In genomic region chr15:90934256-90934948, GRCh38 we compare ENCODE assay signal across 8 cellular contexts. TPM values are rescaled to one million over a fixed set of nuclear protein-coding genes. Genes with fewer than 3 reads are reported as not detected.
DNase-seq lines count a peak whose midpoint lies in the region; TF ChIP-seq lines count a peak whose summit lies in the region.

No MANE protein-coding gene starts in this region.

- TF ChIP-seq RAD21 in SK-N-SH (IDR thresholded peaks at IDR 0.05; ENCODE audit: low read length) = peak; percentile 75

- peak overlapping the region; percentile 87 for H3K4me3 Mint-ChIP-seq in activated naive CD4-positive, alpha-beta T cell treated with anti-CD3 and anti-CD28 coated beads, Interleukin-2, amount 50 U/mL, for 24 hours
- peak overlapping the region; percentile 95 for H3K4me3 Mint-ChIP-seq in glutamatergic neuron (ENCODE audit: unreplicated experiment)
- H3K4me3 Mint-ChIP-seq in osteocyte (ENCODE audit: unreplicated experiment) = peak overlapping the region; percentile 82

- H3K9me3 Mint-ChIP-seq in activated naive CD4-positive, alpha-beta T cell treated with anti-CD3 and anti-CD28 coated beads, Interleukin-2, amount 50 U/mL, for 24 hours = no peaks in the 10 kb centered on the region
- H3K9me3 Mint-ChIP-seq in glutamatergic neuron (ENCODE audit: unreplicated experiment) (peaks cover 2% of the 10 kb centered on the region), osteocyte (ENCODE audit: unreplicated experiment) (no peaks in the 10 kb centered on the region)

- H3K9me2 ChIP-seq in SK-N-SH = no peaks in the 10 kb centered on the region

- H3K4me1 ChIP-seq in SK-N-SH (ENCODE audit: control insufficient read depth in 1 of 2, insufficient read depth in 2 of 2, low read depth in 1 of 2, low read length in 1 of 2) (peaks cover 13 to 38% of the 10 kb centered on the region in 2 experiments; a peak in 2 of 4 replicates), testis (peaks cover 41% of the 10 kb centered on the region)

- peak overlapping the region; percentile 81 to 96 for H3K4me3 ChIP-seq in SK-N-SH (ENCODE audit: low read depth in 2 of 2, low read length in 1 of 2)
- peak overlapping the region; percentile 62 to 72 for H3K4me3 ChIP-seq in testis

- H3K4me2 ChIP-seq in SK-N-SH = peak overlapping the region; percentile 92

- H3K27me3 Mint-ChIP-seq in activated naive CD4-positive, alpha-beta T cell treated with anti-CD3 and anti-CD28 coated beads, Interleukin-2, amount 50 U/mL, for 24 hours = no peaks in the 10 kb centered on the region
- H3K27me3 Mint-ChIP-seq in glutamatergic neuron (ENCODE audit: unreplicated experiment) = peaks cover 8% of the 10 kb centered on the region
- no peaks in the 10 kb centered on the region for H3K27me3 Mint-ChIP-seq in osteocyte (ENCODE audit: unreplicated experiment)

- TF ChIP-seq CTCF in SK-N-SH (IDR thresholded peaks at IDR 0.05) (peak; percentile 92), glutamatergic neuron (IDR thresholded peaks at IDR 0.05; ENCODE audit: partially characterized antibody, unreplicated experiment) (peak; percentile 81), osteocyte (IDR thresholded peaks at IDR 0.05) (peak; percentile 91), testis (IDR thresholded peaks at IDR 0.05) (peak; percentile 56 to 81 (median 63))

- no peaks in the 10 kb centered on the region for H4K20me1 ChIP-seq in SK-N-SH (ENCODE audit: insufficient read depth)

- no peak for TF ChIP-seq EP300 in SK-N-SH (IDR thresholded peaks at IDR 0.05; ENCODE audit: borderline replicate concordance in 1 of 2, low read depth in 1 of 2, low read length in 1 of 2)

- 3% methylated on average over 15 of the region's 19 CpGs for WGBS in SK-N-SH (ENCODE audit: low lambda C conversion rate)
- WGBS in testis, 2 donors = 1% methylated on average over 12 to 19 of the region's 19 CpGs

- H3K27ac Mint-ChIP-seq in activated naive CD4-positive, alpha-beta T cell treated with anti-CD3 and anti-CD28 coated beads, Interleukin-2, amount 50 U/mL, for 24 hours = peak overlapping the region; percentile 91
- H3K27ac Mint-ChIP-seq in glutamatergic neuron (ENCODE audit: unreplicated experiment) (peak overlapping the region; percentile 80), osteocyte (ENCODE audit: unreplicated experiment) (peak overlapping the region; percentile 91)

- intact Hi-C loops in testis (cut with DNase I; ENCODE audit: low total_unique reads) = no loop called here

- H3F3A ChIP-seq in SK-N-SH (replicated peaks; ENCODE audit: insufficient read depth) = peaks cover 22% of the 10 kb centered on the region

- POLR2A ChIA-PET in HEK293T (lab: Yijun Ruan, JAX) (interaction anchor here (0.5 to 8.2 kb wide), 15 partner anchors 9 to 217 kb away, joined by 3 to 142 read pairs (median 6); partner anchors contain the start of genes BLM, MAN2A2, PRC1 and RCCD1), SK-N-SH (lab: Yijun Ruan, JAX) (interaction anchor here (0.9 to 4.8 kb wide), 7 partner anchors 14 to 296 kb away, joined by 3 to 23 read pairs (median 6); partner anchors contain the start of genes MAN2A2 and RCCD1)

- TF ChIP-seq POLR2A in testis (IDR thresholded peaks at IDR 0.05) = no peak

- CTCF ChIA-PET in HEK293T (lab: Yijun Ruan, JAX) (interaction anchor here (0.6 to 6.9 kb wide), 17 partner anchors 9 to 286 kb away, joined by 3 to 77 read pairs (median 4); partner anchors contain the start of genes MAN2A2, RCCD1 and VPS33B), SK-N-SH (lab: Yijun Ruan, JAX) (interaction anchor here (0.6 to 11.5 kb wide), 35 partner anchors 9 to 341 kb away, joined by 3 to 142 read pairs (median 6); partner anchors contain the start of genes BLM, FES, MAN2A2 and RCCD1)

- H3K36me3 Mint-ChIP-seq in activated naive CD4-positive, alpha-beta T cell treated with anti-CD3 and anti-CD28 coated beads, Interleukin-2, amount 50 U/mL, for 24 hours = peaks cover 1% of the 10 kb centered on the region
- H3K36me3 Mint-ChIP-seq in glutamatergic neuron (ENCODE audit: unreplicated experiment) (no peaks in the 10 kb centered on the region), osteocyte (ENCODE audit: unreplicated experiment) (peaks cover 7% of the 10 kb centered on the region)

- peak overlapping the region; percentile 86; the same call in 1 of the 2 replicates for H3K9ac ChIP-seq in SK-N-SH

- H3K9me3 ChIP-seq in SK-N-SH (no peaks in the 10 kb centered on the region), testis (no peaks in the 10 kb centered on the region)

- DNase-seq in DMS79 treated with DMSO at 0.1 percent for 48 hours (lab: John Stamatoyannopoulos, UW) (peak; percentile 67), HEK293T (ENCODE audit: extremely low spot score) (peak; percentile 88), NCI-H1092 (lab: John Stamatoyannopoulos, UW) (peak; percentile 62), SK-N-SH (peak; percentile 87), glutamatergic neuron (peak; percentile 91), osteocyte (ENCODE audit: extremely low spot score, unreplicated experiment) (peak; percentile 92), testis (peak; percentile 89)

- H2AFZ ChIP-seq in SK-N-SH (ENCODE audit: low read depth) = peak overlapping the region; percentile 97

- H3K27me3 ChIP-seq in SK-N-SH (ENCODE audit: insufficient read depth) (no peaks in the 10 kb centered on the region), testis (no peaks in the 10 kb centered on the region)

- H3K27ac ChIP-seq in SK-N-SH (ENCODE audit: low read depth in 2 of 2, low read length in 1 of 2) (peak overlapping the region; percentile 64; a peak in 3 of 4 replicates), testis (peak overlapping the region; percentile 63 to 87)

- H3K36me3 ChIP-seq in SK-N-SH (replicated peaks in 1 of 2; ENCODE audit: control insufficient read depth in 1 of 2, insufficient read depth in 2 of 2, low read length in 1 of 2) (peaks cover 8 to 25% of the 10 kb centered on the region in 2 experiments), testis (ENCODE audit: low read depth, missing control alignments) (no peaks in the 10 kb centered on the region)

- H3K4me1 Mint-ChIP-seq in activated naive CD4-positive, alpha-beta T cell treated with anti-CD3 and anti-CD28 coated beads, Interleukin-2, amount 50 U/mL, for 24 hours = peaks cover 48% of the 10 kb centered on the region
- H3K4me1 Mint-ChIP-seq in glutamatergic neuron (ENCODE audit: low read depth, unreplicated experiment) (peaks cover 18% of the 10 kb centered on the region), osteocyte (ENCODE audit: unreplicated experiment) (peaks cover 33% of the 10 kb centered on the region)

- H3K79me2 ChIP-seq in SK-N-SH (ENCODE audit: insufficient read depth) = peaks cover 23% of the 10 kb centered on the region

TF ChIP-seq in HEK293T, 16 proteins besides CTCF, POLR2A, EP300 and RAD21 (continues in another document):
- TF ChIP-seq BHLHE40 (IDR thresholded peaks at IDR 0.05; ENCODE audit: borderline replicate concordance) (no peak), HDGF (IDR thresholded peaks at IDR 0.05; ENCODE audit: borderline replicate concordance) (no peak), SP1 (IDR thresholded peaks at IDR 0.05) (no peak), FOXM1 (IDR thresholded peaks at IDR 0.05; ENCODE audit: borderline replicate concordance) (no peak), NFRKB (IDR thresholded peaks at IDR 0.05) (no peak), TARDBP (IDR thresholded peaks at IDR 0.05) (no peak), ELF4 (IDR thresholded peaks at IDR 0.05) (no peak)

TF ChIP-seq in SK-N-SH, 30 proteins besides CTCF, POLR2A, EP300 and RAD21 (continues in another document):
- no peak for TF ChIP-seq ELF1 (IDR thresholded peaks at IDR 0.05)

RNA-seq across cellular contexts. Expression of gene UNC45A, which starts 0.7 kb away (rescaled TPM):
- polyA plus RNA-seq in SK-N-SH (2012; rRNA removed) = 85.1 and 89.4 TPM in 2 replicates
- polyA plus RNA-seq in SK-N-SH (2012; cell fraction: cytosol; rRNA removed) = 33.2 and 50.5 TPM in 2 replicates
- 142 and 150 TPM in 2 replicates for polyA plus RNA-seq in SK-N-SH (2012; cell fraction: nucleus; rRNA removed)
- 65.1 TPM for total RNA-seq in glutamatergic neuron (ENCODE audit: unreplicated experiment)
- 83.0 and 83.5 TPM in 2 replicates for total RNA-seq in osteocyte
- 10 to 100 TPM; 48.9 to 56.9 TPM for total RNA-seq in testis
- polyA plus RNA-seq in testis (ENCODE audit: insufficient read depth, low read depth, low replicate concordance) = 59.6 TPM

RNA-seq across cellular contexts. Expression of gene HDDC3, which starts 2.1 kb away (rescaled TPM):
- polyA plus RNA-seq in SK-N-SH (2012; rRNA removed) = 24.2 and 25.8 TPM in 2 replicates
- 16.3 and 19.5 TPM in 2 replicates for polyA plus RNA-seq in SK-N-SH (2012; cell fraction: cytosol; rRNA removed)
- polyA plus RNA-seq in SK-N-SH (2012; cell fraction: nucleus; rRNA removed) = 21.2 and 21.5 TPM in 2 replicates
- 10.7 TPM for total RNA-seq in glutamatergic neuron (ENCODE audit: unreplicated experiment)
- 9.5 and 11.4 TPM in 2 replicates for total RNA-seq in osteocyte
- 10 to 100 TPM; 16.7 to 18.3 TPM for total RNA-seq in testis
- polyA plus RNA-seq in testis (ENCODE audit: insufficient read depth, low read depth, low replicate concordance) = 12.1 TPM

RNA-seq across cellular contexts. Expression of gene RCCD1, which starts 20.3 kb away (rescaled TPM):
- polyA plus RNA-seq in SK-N-SH (2012; rRNA removed) (19.5 and 21.2 TPM in 2 replicates), testis (ENCODE audit: insufficient read depth, low read depth, low replicate concordance) (21.1 TPM)
- 11.2 and 13.3 TPM in 2 replicates for polyA plus RNA-seq in SK-N-SH (2012; cell fraction: cytosol; rRNA removed)
- polyA plus RNA-seq in SK-N-SH (2012; cell fraction: nucleus; rRNA removed) = 85.9 and 108 TPM in 2 replicates
- total RNA-seq in glutamatergic neuron (ENCODE audit: unreplicated experiment) (11.5 TPM), osteocyte (12.0 and 12.8 TPM in 2 replicates), testis (10 to 100 TPM; 17.5 TPM)

RNA-seq across cellular contexts. Expression of gene MAN2A2, which starts 31.3 kb away (rescaled TPM):
- 25.6 and 35.0 TPM in 2 replicates for polyA plus RNA-seq in SK-N-SH (2012; rRNA removed)
- polyA plus RNA-seq in SK-N-SH (2012; cell fraction: cytosol; rRNA removed) = 10.6 and 15.5 TPM in 2 replicates
- polyA plus RNA-seq in SK-N-SH (2012; cell fraction: nucleus; rRNA removed) = 159 and 164 TPM in 2 replicates
- total RNA-seq in glutamatergic neuron (ENCODE audit: unreplicated experiment) = 81.8 TPM
- 65.2 and 70.0 TPM in 2 replicates for total RNA-seq in osteocyte
- 100 to 1,000 TPM; 128 to 151 TPM for total RNA-seq in testis
- 101 TPM for polyA plus RNA-seq in testis (ENCODE audit: insufficient read depth, low read depth, low replicate concordance)

RNA-seq across cellular contexts. Expression of gene FES, which starts 50.1 kb away (rescaled TPM):
- 0.03 and 0.13 TPM in 2 replicates for polyA plus RNA-seq in SK-N-SH (2012; rRNA removed)
- polyA plus RNA-seq in SK-N-SH (2012; cell fraction: cytosol; rRNA removed) = 0.03 and 0.04 TPM in 2 replicates
- 0.23 and 0.48 TPM in 2 replicates for polyA plus RNA-seq in SK-N-SH (2012; cell fraction: nucleus; rRNA removed)
- 3.3 TPM for total RNA-seq in glutamatergic neuron (ENCODE audit: unreplicated experiment)
- 2.2 and 2.5 TPM in 2 replicates for total RNA-seq in osteocyte
- 10 to 100 TPM; 18.6 to 23.1 TPM for total RNA-seq in testis
- polyA plus RNA-seq in testis (ENCODE audit: insufficient read depth, low read depth, low replicate concordance) = 14.4 TPM

Comparison
In these comparisons a context has a peak if more than half of its experiments do, and no peak if none do; other contexts are left out.
1. Peak in every context shown above with its lines: DNase-seq, H3K4me3 ChIP-seq and H3K27ac ChIP-seq.